1 cellular context compared by ENCODE assay signal in the genomic region with DNA sequence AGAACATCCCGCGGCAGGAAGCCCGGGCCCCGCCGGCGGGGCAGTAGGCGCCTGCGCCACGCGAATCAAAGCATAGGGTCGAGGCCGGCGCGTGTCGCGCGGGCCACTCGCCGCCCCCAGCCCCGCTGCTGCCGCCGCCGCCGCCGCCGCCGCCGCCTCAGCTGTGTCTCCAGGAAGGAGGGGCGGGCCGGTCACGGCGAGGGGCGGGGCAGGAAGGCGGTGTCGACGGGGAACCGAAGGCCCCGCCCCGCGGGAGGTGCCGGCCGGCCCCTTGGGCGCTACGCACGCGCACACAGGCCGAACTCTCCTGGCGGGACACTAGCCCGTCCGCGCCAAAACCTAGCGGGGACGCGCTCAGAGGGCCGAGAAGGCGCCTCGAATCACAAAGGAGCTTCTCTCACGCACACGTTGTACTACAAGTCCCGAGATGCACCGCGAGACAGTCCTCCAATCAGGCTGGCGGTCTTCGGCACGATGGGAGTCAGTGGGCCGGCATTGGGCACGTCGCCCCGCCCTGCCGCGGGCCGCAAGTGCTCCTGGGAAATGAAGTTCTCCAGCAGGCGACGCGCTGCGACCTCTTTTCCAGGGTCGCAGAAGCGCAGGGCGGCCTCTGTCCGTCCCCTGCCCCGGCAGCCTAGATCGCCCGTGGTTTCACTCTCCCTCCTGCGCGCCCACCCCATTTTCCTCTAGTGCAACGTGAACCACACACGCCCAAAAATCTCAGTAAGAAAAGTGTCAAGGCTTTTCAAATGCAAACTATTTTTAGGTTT.
TF ChIP-seq lines count a peak whose summit lies in the region.

A gene (minus strand): TSS at position 171 of the 770 bp plus-strand sequence. CDS start 164 bp downstream, at position 7.

TF ChIP-seq in HEK293, 187 proteins besides CTCF, POLR2A, EP300 and RAD21 (continued from another document and continues in another):
- TF ChIP-seq, protein P1, sequence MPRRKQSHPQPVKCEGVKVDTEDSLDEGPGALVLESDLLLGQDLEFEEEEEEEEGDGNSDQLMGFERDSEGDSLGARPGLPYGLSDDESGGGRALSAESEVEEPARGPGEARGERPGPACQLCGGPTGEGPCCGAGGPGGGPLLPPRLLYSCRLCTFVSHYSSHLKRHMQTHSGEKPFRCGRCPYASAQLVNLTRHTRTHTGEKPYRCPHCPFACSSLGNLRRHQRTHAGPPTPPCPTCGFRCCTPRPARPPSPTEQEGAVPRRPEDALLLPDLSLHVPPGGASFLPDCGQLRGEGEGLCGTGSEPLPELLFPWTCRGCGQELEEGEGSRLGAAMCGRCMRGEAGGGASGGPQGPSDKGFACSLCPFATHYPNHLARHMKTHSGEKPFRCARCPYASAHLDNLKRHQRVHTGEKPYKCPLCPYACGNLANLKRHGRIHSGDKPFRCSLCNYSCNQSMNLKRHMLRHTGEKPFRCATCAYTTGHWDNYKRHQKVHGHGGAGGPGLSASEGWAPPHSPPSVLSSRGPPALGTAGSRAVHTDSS (tag by site-specific recombination; IDR thresholded peaks at IDR 0.05): no peak
- TF ChIP-seq KLF10 (tag by site-specific recombination; IDR thresholded peaks at IDR 0.05): 0 out of 2 replicates have a peak, but pooled peaks have one; percentile 40
- no peak for TF ChIP-seq ZFP41 (tag by site-specific recombination; IDR thresholded peaks at IDR 0.05; ENCODE audit: borderline replicate concordance)
- no peak for TF ChIP-seq ZNF266 (tag by site-specific recombination; IDR thresholded peaks at IDR 0.05; ENCODE audit: low read depth)
- no peak for TF ChIP-seq ZNF521 (tag by site-specific recombination; IDR thresholded peaks at IDR 0.05)
- peak; percentile 85 for TF ChIP-seq GLIS2 (tag by site-specific recombination; IDR thresholded peaks at IDR 0.05)
- no peak for TF ChIP-seq ZNF510 (tag by site-specific recombination; IDR thresholded peaks at IDR 0.05; ENCODE audit: insufficient replicate concordance)
- TF ChIP-seq ZBTB48 (tag by site-specific recombination; IDR thresholded peaks at IDR 0.05): no peak; the same call in 1 of the 2 replicates
- no peak for TF ChIP-seq ZNF549 (tag by site-specific recombination; IDR thresholded peaks at IDR 0.05)
- no peak for TF ChIP-seq ZBTB21 (tag by site-specific recombination; IDR thresholded peaks at IDR 0.05)
- TF ChIP-seq ZNF394 (tag by site-specific recombination; IDR thresholded peaks at IDR 0.05; ENCODE audit: borderline replicate concordance): no peak
- no peak for TF ChIP-seq ZNF214 (tag by site-specific recombination; IDR thresholded peaks at IDR 0.05; ENCODE audit: borderline replicate concordance)
- TF ChIP-seq ZNF658 (tag by site-specific recombination; IDR thresholded peaks at IDR 0.05): no peak
- TF ChIP-seq, protein P2, sequence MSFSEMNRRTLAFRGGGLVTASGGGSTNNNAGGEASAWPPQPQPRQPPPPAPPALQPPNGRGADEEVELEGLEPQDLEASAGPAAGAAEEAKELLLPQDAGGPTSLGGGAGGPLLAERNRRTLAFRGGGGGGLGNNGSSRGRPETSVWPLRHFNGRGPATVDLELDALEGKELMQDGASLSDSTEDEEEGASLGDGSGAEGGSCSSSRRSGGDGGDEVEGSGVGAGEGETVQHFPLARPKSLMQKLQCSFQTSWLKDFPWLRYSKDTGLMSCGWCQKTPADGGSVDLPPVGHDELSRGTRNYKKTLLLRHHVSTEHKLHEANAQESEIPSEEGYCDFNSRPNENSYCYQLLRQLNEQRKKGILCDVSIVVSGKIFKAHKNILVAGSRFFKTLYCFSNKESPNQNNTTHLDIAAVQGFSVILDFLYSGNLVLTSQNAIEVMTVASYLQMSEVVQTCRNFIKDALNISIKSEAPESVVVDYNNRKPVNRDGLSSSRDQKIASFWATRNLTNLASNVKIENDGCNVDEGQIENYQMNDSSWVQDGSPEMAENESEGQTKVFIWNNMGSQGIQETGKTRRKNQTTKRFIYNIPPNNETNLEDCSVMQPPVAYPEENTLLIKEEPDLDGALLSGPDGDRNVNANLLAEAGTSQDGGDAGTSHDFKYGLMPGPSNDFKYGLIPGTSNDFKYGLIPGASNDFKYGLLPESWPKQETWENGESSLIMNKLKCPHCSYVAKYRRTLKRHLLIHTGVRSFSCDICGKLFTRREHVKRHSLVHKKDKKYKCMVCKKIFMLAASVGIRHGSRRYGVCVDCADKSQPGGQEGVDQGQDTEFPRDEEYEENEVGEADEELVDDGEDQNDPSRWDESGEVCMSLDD (tag by site-specific recombination; IDR thresholded peaks at IDR 0.05): no peak
- no peak for TF ChIP-seq OSR2 (tag by site-specific recombination; IDR thresholded peaks at IDR 0.05)
- TF ChIP-seq ZNF391 (tag by site-specific recombination; IDR thresholded peaks at IDR 0.05; ENCODE audit: borderline replicate concordance, low read depth): no peak
- TF ChIP-seq ZSCAN30 (tag by site-specific recombination; IDR thresholded peaks at IDR 0.05): no peak
- TF ChIP-seq MZF1 (tag by site-specific recombination; IDR thresholded peaks at IDR 0.05; ENCODE audit: borderline replicate concordance): no peak
- TF ChIP-seq, protein P3, sequence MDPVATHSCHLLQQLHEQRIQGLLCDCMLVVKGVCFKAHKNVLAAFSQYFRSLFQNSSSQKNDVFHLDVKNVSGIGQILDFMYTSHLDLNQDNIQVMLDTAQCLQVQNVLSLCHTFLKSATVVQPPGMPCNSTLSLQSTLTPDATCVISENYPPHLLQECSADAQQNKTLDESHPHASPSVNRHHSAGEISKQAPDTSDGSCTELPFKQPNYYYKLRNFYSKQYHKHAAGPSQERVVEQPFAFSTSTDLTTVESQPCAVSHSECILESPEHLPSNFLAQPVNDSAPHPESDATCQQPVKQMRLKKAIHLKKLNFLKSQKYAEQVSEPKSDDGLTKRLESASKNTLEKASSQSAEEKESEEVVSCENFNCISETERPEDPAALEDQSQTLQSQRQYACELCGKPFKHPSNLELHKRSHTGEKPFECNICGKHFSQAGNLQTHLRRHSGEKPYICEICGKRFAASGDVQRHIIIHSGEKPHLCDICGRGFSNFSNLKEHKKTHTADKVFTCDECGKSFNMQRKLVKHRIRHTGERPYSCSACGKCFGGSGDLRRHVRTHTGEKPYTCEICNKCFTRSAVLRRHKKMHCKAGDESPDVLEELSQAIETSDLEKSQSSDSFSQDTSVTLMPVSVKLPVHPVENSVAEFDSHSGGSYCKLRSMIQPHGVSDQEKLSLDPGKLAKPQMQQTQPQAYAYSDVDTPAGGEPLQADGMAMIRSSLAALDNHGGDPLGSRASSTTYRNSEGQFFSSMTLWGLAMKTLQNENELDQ (tag by site-specific recombination; IDR thresholded peaks at IDR 0.05; ENCODE audit: low read depth): no peak
- peak; percentile 18; the same call in 1 of the 2 replicates for TF ChIP-seq ZBTB8A (tag by site-specific recombination; IDR thresholded peaks at IDR 0.05)
- TF ChIP-seq ZNF202 (tag by site-specific recombination; IDR thresholded peaks at IDR 0.05; ENCODE audit: borderline replicate concordance): no peak
- 0 out of 2 replicates have a peak, but pooled peaks have one; percentile 19 for TF ChIP-seq ZNF629 (tag by site-specific recombination; IDR thresholded peaks at IDR 0.05)
- TF ChIP-seq, protein P4, sequence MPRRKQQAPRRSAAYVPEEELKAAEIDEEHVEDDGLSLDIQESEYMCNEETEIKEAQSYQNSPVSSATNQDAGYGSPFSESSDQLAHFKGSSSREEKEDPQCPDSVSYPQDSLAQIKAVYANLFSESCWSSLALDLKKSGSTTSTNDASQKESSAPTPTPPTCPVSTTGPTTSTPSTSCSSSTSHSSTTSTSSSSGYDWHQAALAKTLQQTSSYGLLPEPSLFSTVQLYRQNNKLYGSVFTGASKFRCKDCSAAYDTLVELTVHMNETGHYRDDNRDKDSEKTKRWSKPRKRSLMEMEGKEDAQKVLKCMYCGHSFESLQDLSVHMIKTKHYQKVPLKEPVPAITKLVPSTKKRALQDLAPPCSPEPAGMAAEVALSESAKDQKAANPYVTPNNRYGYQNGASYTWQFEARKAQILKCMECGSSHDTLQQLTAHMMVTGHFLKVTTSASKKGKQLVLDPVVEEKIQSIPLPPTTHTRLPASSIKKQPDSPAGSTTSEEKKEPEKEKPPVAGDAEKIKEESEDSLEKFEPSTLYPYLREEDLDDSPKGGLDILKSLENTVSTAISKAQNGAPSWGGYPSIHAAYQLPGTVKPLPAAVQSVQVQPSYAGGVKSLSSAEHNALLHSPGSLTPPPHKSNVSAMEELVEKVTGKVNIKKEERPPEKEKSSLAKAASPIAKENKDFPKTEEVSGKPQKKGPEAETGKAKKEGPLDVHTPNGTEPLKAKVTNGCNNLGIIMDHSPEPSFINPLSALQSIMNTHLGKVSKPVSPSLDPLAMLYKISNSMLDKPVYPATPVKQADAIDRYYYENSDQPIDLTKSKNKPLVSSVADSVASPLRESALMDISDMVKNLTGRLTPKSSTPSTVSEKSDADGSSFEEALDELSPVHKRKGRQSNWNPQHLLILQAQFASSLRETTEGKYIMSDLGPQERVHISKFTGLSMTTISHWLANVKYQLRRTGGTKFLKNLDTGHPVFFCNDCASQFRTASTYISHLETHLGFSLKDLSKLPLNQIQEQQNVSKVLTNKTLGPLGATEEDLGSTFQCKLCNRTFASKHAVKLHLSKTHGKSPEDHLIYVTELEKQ (tag by site-specific recombination; IDR thresholded peaks at IDR 0.05; ENCODE audit: borderline replicate concordance): no peak
- TF ChIP-seq, protein P5, sequence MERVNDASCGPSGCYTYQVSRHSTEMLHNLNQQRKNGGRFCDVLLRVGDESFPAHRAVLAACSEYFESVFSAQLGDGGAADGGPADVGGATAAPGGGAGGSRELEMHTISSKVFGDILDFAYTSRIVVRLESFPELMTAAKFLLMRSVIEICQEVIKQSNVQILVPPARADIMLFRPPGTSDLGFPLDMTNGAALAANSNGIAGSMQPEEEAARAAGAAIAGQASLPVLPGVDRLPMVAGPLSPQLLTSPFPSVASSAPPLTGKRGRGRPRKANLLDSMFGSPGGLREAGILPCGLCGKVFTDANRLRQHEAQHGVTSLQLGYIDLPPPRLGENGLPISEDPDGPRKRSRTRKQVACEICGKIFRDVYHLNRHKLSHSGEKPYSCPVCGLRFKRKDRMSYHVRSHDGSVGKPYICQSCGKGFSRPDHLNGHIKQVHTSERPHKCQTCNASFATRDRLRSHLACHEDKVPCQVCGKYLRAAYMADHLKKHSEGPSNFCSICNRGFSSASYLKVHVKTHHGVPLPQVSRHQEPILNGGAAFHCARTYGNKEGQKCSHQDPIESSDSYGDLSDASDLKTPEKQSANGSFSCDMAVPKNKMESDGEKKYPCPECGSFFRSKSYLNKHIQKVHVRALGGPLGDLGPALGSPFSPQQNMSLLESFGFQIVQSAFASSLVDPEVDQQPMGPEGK (tag by site-specific recombination; IDR thresholded peaks at IDR 0.05): no peak
- TF ChIP-seq IKZF3 (tag by site-specific recombination; IDR thresholded peaks at IDR 0.05): no peak
- no peak for TF ChIP-seq ZNF600 (tag by site-specific recombination; IDR thresholded peaks at IDR 0.05)
- TF ChIP-seq ZNF211 (tag by site-specific recombination; IDR thresholded peaks at IDR 0.05; ENCODE audit: low read depth): no peak
- peak; percentile 29; the same call in 1 of the 2 replicates for TF ChIP-seq ZEB2 (tag by site-specific recombination; IDR thresholded peaks at IDR 0.05)
- no peak for TF ChIP-seq ZNF140 (tag by site-specific recombination; IDR thresholded peaks at IDR 0.05)
- no peak for TF ChIP-seq ZNF114 (tag by site-specific recombination; IDR thresholded peaks at IDR 0.05)
- TF ChIP-seq ZNF596 (tag by site-specific recombination; IDR thresholded peaks at IDR 0.05): no peak
- no peak for TF ChIP-seq ZBTB1 (tag by site-specific recombination; IDR thresholded peaks at IDR 0.05)
- no peak for TF ChIP-seq ZNF24 (tag by site-specific recombination; IDR thresholded peaks at IDR 0.05)
- peak; percentile 58; the same call in 1 of the 2 replicates for TF ChIP-seq ZXDB (tag by site-specific recombination; IDR thresholded peaks at IDR 0.05)
- TF ChIP-seq ZNF610 (tag by site-specific recombination; IDR thresholded peaks at IDR 0.05; ENCODE audit: borderline replicate concordance): no peak
- TF ChIP-seq, protein P6, sequence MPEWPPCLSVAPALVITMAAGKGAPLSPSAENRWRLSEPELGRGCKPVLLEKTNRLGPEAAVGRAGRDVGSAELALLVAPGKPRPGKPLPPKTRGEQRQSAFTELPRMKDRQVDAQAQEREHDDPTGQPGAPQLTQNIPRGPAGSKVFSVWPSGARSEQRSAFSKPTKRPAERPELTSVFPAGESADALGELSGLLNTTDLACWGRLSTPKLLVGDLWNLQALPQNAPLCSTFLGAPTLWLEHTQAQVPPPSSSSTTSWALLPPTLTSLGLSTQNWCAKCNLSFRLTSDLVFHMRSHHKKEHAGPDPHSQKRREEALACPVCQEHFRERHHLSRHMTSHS (tag by site-specific recombination; IDR thresholded peaks at IDR 0.05): no peak
- TF ChIP-seq RBAK (tag by site-specific recombination; IDR thresholded peaks at IDR 0.05): no peak
- no peak for TF ChIP-seq ZNF37A (tag by site-specific recombination; IDR thresholded peaks at IDR 0.05)
- TF ChIP-seq, protein P7, sequence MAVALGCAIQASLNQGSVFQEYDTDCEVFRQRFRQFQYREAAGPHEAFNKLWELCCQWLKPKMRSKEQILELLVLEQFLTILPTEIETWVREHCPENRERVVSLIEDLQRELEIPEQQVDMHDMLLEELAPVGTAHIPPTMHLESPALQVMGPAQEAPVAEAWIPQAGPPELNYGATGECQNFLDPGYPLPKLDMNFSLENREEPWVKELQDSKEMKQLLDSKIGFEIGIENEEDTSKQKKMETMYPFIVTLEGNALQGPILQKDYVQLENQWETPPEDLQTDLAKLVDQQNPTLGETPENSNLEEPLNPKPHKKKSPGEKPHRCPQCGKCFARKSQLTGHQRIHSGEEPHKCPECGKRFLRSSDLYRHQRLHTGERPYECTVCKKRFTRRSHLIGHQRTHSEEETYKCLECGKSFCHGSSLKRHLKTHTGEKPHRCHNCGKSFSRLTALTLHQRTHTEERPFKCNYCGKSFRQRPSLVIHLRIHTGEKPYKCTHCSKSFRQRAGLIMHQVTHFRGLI (tag by site-specific recombination; IDR thresholded peaks at IDR 0.05): no peak
- TF ChIP-seq, protein P8, sequence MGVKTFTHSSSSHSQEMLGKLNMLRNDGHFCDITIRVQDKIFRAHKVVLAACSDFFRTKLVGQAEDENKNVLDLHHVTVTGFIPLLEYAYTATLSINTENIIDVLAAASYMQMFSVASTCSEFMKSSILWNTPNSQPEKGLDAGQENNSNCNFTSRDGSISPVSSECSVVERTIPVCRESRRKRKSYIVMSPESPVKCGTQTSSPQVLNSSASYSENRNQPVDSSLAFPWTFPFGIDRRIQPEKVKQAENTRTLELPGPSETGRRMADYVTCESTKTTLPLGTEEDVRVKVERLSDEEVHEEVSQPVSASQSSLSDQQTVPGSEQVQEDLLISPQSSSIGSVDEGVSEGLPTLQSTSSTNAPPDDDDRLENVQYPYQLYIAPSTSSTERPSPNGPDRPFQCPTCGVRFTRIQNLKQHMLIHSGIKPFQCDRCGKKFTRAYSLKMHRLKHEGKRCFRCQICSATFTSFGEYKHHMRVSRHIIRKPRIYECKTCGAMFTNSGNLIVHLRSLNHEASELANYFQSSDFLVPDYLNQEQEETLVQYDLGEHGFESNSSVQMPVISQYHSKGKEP (tag by site-specific recombination; IDR thresholded peaks at IDR 0.05): no peak
- no peak for TF ChIP-seq ZNF701 (tag by site-specific recombination; IDR thresholded peaks at IDR 0.05)
- TF ChIP-seq ZNF791 (tag by site-specific recombination; IDR thresholded peaks at IDR 0.05): no peak
- no peak for TF ChIP-seq GLI2 (tag by site-specific recombination; IDR thresholded peaks at IDR 0.05; ENCODE audit: borderline replicate concordance, low read depth)
- TF ChIP-seq ZNF302 (tag by site-specific recombination; IDR thresholded peaks at IDR 0.05; ENCODE audit: low read depth): no peak
- no peak for TF ChIP-seq HOXD13 (CRISPR knock-in tag; IDR thresholded peaks at IDR 0.05; ENCODE audit: borderline replicate concordance)
- no peak for TF ChIP-seq GFI1B (tag by site-specific recombination; IDR thresholded peaks at IDR 0.05)
- no peak for TF ChIP-seq ZNF16 (tag by site-specific recombination; IDR thresholded peaks at IDR 0.05; ENCODE audit: low read depth)
